20 cellular contexts compared by ENCODE assay signal in genomic region chr11:58165504-58166106, GRCh38. TPM values are rescaled to one million over a fixed set of nuclear protein-coding genes. Genes with fewer than 3 reads are reported as not detected.
A peak's percentile ranks its signal among the peaks of the same experiment; 100 is the strongest.
DNase-seq lines count a peak whose midpoint lies in the region; ATAC-seq, FAIRE-seq and TF ChIP-seq lines count a peak whose summit lies in the region.
"Had no signal": no experiment of that assay in that cellular context is flagged by ENCODE, and none has a peak within 500 bp of the region (broad histone marks: within the 10 kb centered on the region; RNA-seq: fewer than 3 reads in every experiment).

No MANE protein-coding gene starts in this region.

- H3K27ac ChIP-seq in HepG2 (ENCODE audit: extremely low read length, insufficient read depth, low read length), result peak overlapping the region; percentile 73
- H3K27ac ChIP-seq in right lobe of liver, result no peak overlapping the region
- no peak overlapping the region for H3K27ac ChIP-seq in colonic mucosa
- H3K27ac ChIP-seq: BLaER1 had no signal

- H3K4me1 Mint-ChIP-seq in nephron progenitor cell, result peaks cover 20% of the 10 kb centered on the region
- H3K4me1 Mint-ChIP-seq: CD4-positive, alpha-beta memory T cell had no signal

- no peaks in the 10 kb centered on the region for H3K79me2 ChIP-seq in HepG2 (ENCODE audit: insufficient read depth, low read length)

- H3K9me3 Mint-ChIP-seq in nephron progenitor cell, result no peaks in the 10 kb centered on the region
- H3K9me3 Mint-ChIP-seq: GM23338 had no signal

- H3K27ac Mint-ChIP-seq in nephron progenitor cell, result peak overlapping the region; percentile 60
- H3K27ac Mint-ChIP-seq: CD4-positive, alpha-beta memory T cell; GM23338 had no signal

- POLR2A ChIA-PET in HepG2 (lab: Yijun Ruan, JAX), result interaction anchor here (1.0 to 1.3 kb wide), 2 partner anchors 193 to 386 kb away, joined by 3 read pairs; no protein-coding TSS in a partner anchor

- H3K27me3 Mint-ChIP-seq in nephron progenitor cell (ENCODE audit: low read depth, poor library complexity), result no peaks in the 10 kb centered on the region

- DNase-seq in HepG2 (ENCODE audit: low spot score) (peak; percentile 93), right lobe of liver (no peak), colonic mucosa (peak; percentile 48), nephron progenitor cell (peak; percentile 8), globus pallidus (ENCODE audit: low spot score) (no peak), posterior cingulate gyrus (no peak)
- no peak for DNase-seq in stimulated activated naive CD8-positive, alpha-beta T cell treated with anti-CD3 and anti-CD28 coated beads, Interleukin-15, Interleukin-2, amounts not matched to agents 100 U/mL and 50 U/mL, for 24 hours
- DNase-seq: 8988T; AML-193; CD4-positive, alpha-beta memory T cell; DMS153; DMS79 treated with DMSO at 0.1 percent for 48 hours; EL; H7 had no signal

- peak; percentile 89 for FAIRE-seq in HepG2 (lab: Jason Lieb, UNC)
- FAIRE-seq: D721Med, G401.6, GM12891 had no signal

- no peaks in the 10 kb centered on the region for H3K36me3 ChIP-seq in HepG2 (replicated peaks in 1 of 2; ENCODE audit: control insufficient read depth in 1 of 2, insufficient read depth in 2 of 2, low read length in 2 of 2)
- H3K36me3 ChIP-seq in right lobe of liver, result no peaks in the 10 kb centered on the region
- no peaks in the 10 kb centered on the region for H3K36me3 ChIP-seq in colonic mucosa
- H3K36me3 ChIP-seq: BLaER1 had no signal

- TF ChIP-seq CTCF in HepG2 (CRISPR knock-in tag; IDR thresholded peaks at IDR 0.05) (no peak), right lobe of liver (IDR thresholded peaks at IDR 0.05) (no peak), colonic mucosa (IDR thresholded peaks at IDR 0.05) (no peak), nephron progenitor cell (IDR thresholded peaks at IDR 0.05) (no peak)

- peak overlapping the region; percentile 40 for H3K4me2 ChIP-seq in HepG2 (ENCODE audit: low read depth, low read length)
- H3K4me2 ChIP-seq: BLaER1, GM23338 had no signal

- H3K27me3 ChIP-seq in HepG2 (ENCODE audit: control insufficient read depth in 1 of 2, insufficient read depth in 2 of 2, low read length in 2 of 2) (no peaks in the 10 kb centered on the region), right lobe of liver (no peaks in the 10 kb centered on the region), colonic mucosa (no peaks in the 10 kb centered on the region)
- H3K27me3 ChIP-seq: BLaER1 had no signal

- intact Hi-C loops in HepG2 (cut with micrococcal nuclease; ENCODE audit: unreplicated experiment), result loop anchor here (1.0 kb wide), 1 partner anchor 193 kb away; no protein-coding TSS in a partner anchor
- intact Hi-C loops in right lobe of liver (cut with DNase I), result no loop called here
- intact Hi-C loops in colonic mucosa (cut with DNase I), result no loop called here
- intact Hi-C loops in posterior cingulate gyrus (cut with DNase I), result no loop called here

- TF ChIP-seq EP300 in HepG2 (IDR thresholded peaks at IDR 0.05; ENCODE audit: low read depth in 2 of 2, low read length in 2 of 2), result peak in 1 of 2 experiments; percentile 97; a peak in 2 of 4 replicates
- TF ChIP-seq EP300 in HepG2 (CRISPR knock-in tag; IDR thresholded peaks at IDR 0.05; ENCODE audit: borderline replicate concordance), result peak; percentile 94

- TF ChIP-seq RAD21 in HepG2 (CRISPR knock-in tag; IDR thresholded peaks at IDR 0.05), result no peak

- no peaks in the 10 kb centered on the region for H3K9me3 ChIP-seq in HepG2 (ENCODE audit: low read length)
- H3K9me3 ChIP-seq in right lobe of liver, result no peaks in the 10 kb centered on the region
- no peaks in the 10 kb centered on the region for H3K9me3 ChIP-seq in colonic mucosa
- H3K9me3 ChIP-seq: BLaER1 had no signal

- no peaks in the 10 kb centered on the region for H3K36me3 Mint-ChIP-seq in nephron progenitor cell (ENCODE audit: low read depth)
- H3K36me3 Mint-ChIP-seq: CD4-positive, alpha-beta memory T cell had no signal

- WGBS in HepG2 (ENCODE audit: low lambda C conversion rate), result 8% methylated on average over 7 of the region's 7 CpGs
- 44% methylated on average over 7 of the region's 7 CpGs for WGBS in right lobe of liver (ENCODE audit: insufficient coverage, low coverage, low lambda C conversion rate, missing lambda C conversion rate)

- H2AFZ ChIP-seq in HepG2 (ENCODE audit: low read length), result no peak overlapping the region
- H2AFZ ChIP-seq: GM23338 had no signal

- H3K9ac ChIP-seq in HepG2 (ENCODE audit: insufficient read depth, low read depth, low read length) (no peak overlapping the region), colonic mucosa (ENCODE audit: low read depth in 2 of 2, low read length in 2 of 2) (peak overlapping the region in 1 of 2 donors; percentile 19)
- H3K9ac ChIP-seq: BLaER1 had no signal

- no peak for TF ChIP-seq POLR2A in HepG2 (IDR thresholded peaks at IDR 0.05; ENCODE audit: insufficient read depth in 1 of 2, low read depth in 2 of 2, low read length in 2 of 2)
- no peak for TF ChIP-seq POLR2A in right lobe of liver (IDR thresholded peaks at IDR 0.05)

- H3K4me1 ChIP-seq in HepG2 (ENCODE audit: insufficient read depth, low read length) (peaks cover 51% of the 10 kb centered on the region), right lobe of liver (no peaks in the 10 kb centered on the region), colonic mucosa (no peaks in the 10 kb centered on the region)
- H3K4me1 ChIP-seq: BLaER1 had no signal

- no peaks in the 10 kb centered on the region for H4K20me1 ChIP-seq in HepG2 (ENCODE audit: insufficient read depth, low read length)
- H4K20me1 ChIP-seq: BLaER1 had no signal

- in situ Hi-C loops in HepG2 (cut with HindIII; ENCODE audit: extremely low pct_ligation_motif_present, low pct_unique_long_range_greater_than_20kb), result loop anchor here (25.0 kb wide), 1 partner anchor 322 kb away; no protein-coding TSS in a partner anchor

- no TSS peak for BruUV-seq in HepG2 (replicated peaks; lab: Mats Ljungman, UMichigan)

- CTCF ChIA-PET in HepG2 (lab: Yijun Ruan, JAX; ENCODE audit: low intra/inter-chr PET ratio, low total read pairs), result no interaction called here

- H3K4me3 ChIP-seq in HepG2 (replicated peaks in 1 of 3; ENCODE audit: insufficient read depth in 1 of 3, low read depth in 2 of 3, low read length in 3 of 3), result peak overlapping the region in 1 of 3 experiments; percentile 9; a peak in 2 of 6 replicates
- H3K4me3 ChIP-seq in right lobe of liver, result no peak overlapping the region
- H3K4me3 ChIP-seq in colonic mucosa, result no peak overlapping the region
- H3K4me3 ChIP-seq: BLaER1, GM23338 had no signal

- ATAC-seq in HepG2, result peak; percentile 98
- ATAC-seq in right lobe of liver, result no peak
- no peak for ATAC-seq in stimulated activated naive CD8-positive, alpha-beta T cell treated with anti-CD3 and anti-CD28 coated beads, Interleukin-15, Interleukin-2, amounts not matched to agents 100 U/mL and 50 U/mL, for 24 hours
- ATAC-seq: GM23338 had no signal

- H3K4me3 Mint-ChIP-seq in nephron progenitor cell, result no peak overlapping the region
- H3K4me3 Mint-ChIP-seq: CD4-positive, alpha-beta memory T cell; GM23338 had no signal

RNA-seq across cellular contexts. Expression of gene OR9Q2, which starts 23.3 kb away (rescaled TPM):
- total RNA-seq in HepG2 (2016; rRNA removed; fragmentation: Illumina TruSeq; extraction: Trizol), result not detected in 2 replicates
- total RNA-seq in HepG2 (2016; cell fraction: cytosol; rRNA removed; fragmentation: Illumina TruSeq; extraction: Trizol; ENCODE audit: low read depth), result not detected in 2 replicates
- not detected in 2 replicates for total RNA-seq in HepG2 (2016; cell fraction: insoluble cytoplasmic fraction; rRNA removed; fragmentation: Illumina TruSeq; extraction: Trizol)
- not detected in 2 replicates for total RNA-seq in HepG2 (2016; cell fraction: membrane; rRNA removed; fragmentation: Illumina TruSeq; extraction: Trizol)
- not detected in 2 replicates for total RNA-seq in HepG2 (2016; cell fraction: nucleus; rRNA removed; fragmentation: Illumina TruSeq; extraction: Trizol)
- polyA plus RNA-seq in HepG2 (2011; rRNA removed), result not detected in 2 replicates
- polyA plus RNA-seq in HepG2 (2011; cell fraction: cytosol; rRNA removed), result not detected in 2 replicates
- not detected in 2 replicates for polyA plus RNA-seq in HepG2 (2011; cell fraction: nucleus; rRNA removed)
- not detected in 2 replicates for polyA plus RNA-seq in HepG2 (2012)
- not detected in 2 replicates for polyA plus RNA-seq in HepG2 (2016; cell fraction: cytosol; fragmentation: Illumina TruSeq; extraction: Trizol; ENCODE audit: low read depth)
- not detected in 2 replicates for polyA plus RNA-seq in HepG2 (2016; cell fraction: insoluble cytoplasmic fraction; fragmentation: Illumina TruSeq; extraction: Trizol; ENCODE audit: low read depth)
- polyA plus RNA-seq in HepG2 (2016; cell fraction: membrane; fragmentation: Illumina TruSeq; extraction: Trizol; ENCODE audit: low read depth), result not detected in 2 replicates
- not detected in 2 replicates for polyA plus RNA-seq in HepG2 (2016; cell fraction: nucleus; fragmentation: Illumina TruSeq; extraction: Trizol; ENCODE audit: insufficient read depth, low read depth)
- polyA minus RNA-seq in HepG2 (2011; rRNA and poly(A)+ RNA removed; ENCODE audit: low replicate concordance), result 0.18 TPM in 1 of 2 replicates, not detected in the other
- not detected in 2 replicates for polyA minus RNA-seq in HepG2 (2011; cell fraction: cytosol; rRNA and poly(A)+ RNA removed)
- polyA minus RNA-seq in HepG2 (2011; cell fraction: nucleus; rRNA and poly(A)+ RNA removed), result 0.12 and 0.26 TPM in 2 replicates
- total RNA-seq in right lobe of liver, result not detected
- not detected for total RNA-seq in colonic mucosa
- total RNA-seq: CD4-positive, alpha-beta memory T cell; H7; HT-29 had no signal
- polyA plus RNA-seq: CD4-positive, alpha-beta memory T cell; GM23338 had no signal

RNA-seq across cellular contexts. Expression of gene OR1S2, which starts 38.3 kb away (rescaled TPM):
- total RNA-seq in HepG2 (2016; rRNA removed; fragmentation: Illumina TruSeq; extraction: Trizol), result not detected in 2 replicates
- not detected in 2 replicates for total RNA-seq in HepG2 (2016; cell fraction: cytosol; rRNA removed; fragmentation: Illumina TruSeq; extraction: Trizol; ENCODE audit: low read depth)
- total RNA-seq in HepG2 (2016; cell fraction: insoluble cytoplasmic fraction; rRNA removed; fragmentation: Illumina TruSeq; extraction: Trizol), result not detected in 2 replicates
- not detected in 2 replicates for total RNA-seq in HepG2 (2016; cell fraction: membrane; rRNA removed; fragmentation: Illumina TruSeq; extraction: Trizol)
- not detected in 2 replicates for total RNA-seq in HepG2 (2016; cell fraction: nucleus; rRNA removed; fragmentation: Illumina TruSeq; extraction: Trizol)
- not detected in 2 replicates for polyA plus RNA-seq in HepG2 (2011; rRNA removed)
- not detected in 2 replicates for polyA plus RNA-seq in HepG2 (2011; cell fraction: cytosol; rRNA removed)
- not detected in 2 replicates for polyA plus RNA-seq in HepG2 (2011; cell fraction: nucleus; rRNA removed)
- not detected in 2 replicates for polyA plus RNA-seq in HepG2 (2012)
- polyA plus RNA-seq in HepG2 (2016; cell fraction: cytosol; fragmentation: Illumina TruSeq; extraction: Trizol; ENCODE audit: low read depth), result not detected in 2 replicates
- not detected in 2 replicates for polyA plus RNA-seq in HepG2 (2016; cell fraction: insoluble cytoplasmic fraction; fragmentation: Illumina TruSeq; extraction: Trizol; ENCODE audit: low read depth)
- not detected in 2 replicates for polyA plus RNA-seq in HepG2 (2016; cell fraction: membrane; fragmentation: Illumina TruSeq; extraction: Trizol; ENCODE audit: low read depth)
- polyA plus RNA-seq in HepG2 (2016; cell fraction: nucleus; fragmentation: Illumina TruSeq; extraction: Trizol; ENCODE audit: insufficient read depth, low read depth), result not detected in 2 replicates
- not detected in 2 replicates for polyA minus RNA-seq in HepG2 (2011; rRNA and poly(A)+ RNA removed; ENCODE audit: low replicate concordance)
- polyA minus RNA-seq in HepG2 (2011; cell fraction: cytosol; rRNA and poly(A)+ RNA removed), result not detected in 2 replicates
- polyA minus RNA-seq in HepG2 (2011; cell fraction: nucleus; rRNA and poly(A)+ RNA removed), result not detected in 2 replicates
- total RNA-seq in right lobe of liver, result not detected
- not detected for total RNA-seq in colonic mucosa
- total RNA-seq: CD4-positive, alpha-beta memory T cell; GM23338; H7; HT-29 had no signal
- polyA plus RNA-seq: CD4-positive, alpha-beta memory T cell; GM23338 had no signal

RNA-seq across cellular contexts. Expression of gene OR9I1, which starts 40.3 kb away (rescaled TPM):
- total RNA-seq in HepG2 (2016; rRNA removed; fragmentation: Illumina TruSeq; extraction: Trizol), result not detected in 2 replicates
- not detected in 2 replicates for total RNA-seq in HepG2 (2016; cell fraction: cytosol; rRNA removed; fragmentation: Illumina TruSeq; extraction: Trizol; ENCODE audit: low read depth)
- total RNA-seq in HepG2 (2016; cell fraction: insoluble cytoplasmic fraction; rRNA removed; fragmentation: Illumina TruSeq; extraction: Trizol), result not detected in 2 replicates
- total RNA-seq in HepG2 (2016; cell fraction: membrane; rRNA removed; fragmentation: Illumina TruSeq; extraction: Trizol), result not detected in 2 replicates
- total RNA-seq in HepG2 (2016; cell fraction: nucleus; rRNA removed; fragmentation: Illumina TruSeq; extraction: Trizol), result not detected in 2 replicates
- polyA plus RNA-seq in HepG2 (2011; rRNA removed), result not detected in 2 replicates
- polyA plus RNA-seq in HepG2 (2011; cell fraction: cytosol; rRNA removed), result not detected in 2 replicates
- polyA plus RNA-seq in HepG2 (2011; cell fraction: nucleus; rRNA removed), result not detected in 2 replicates
- polyA plus RNA-seq in HepG2 (2012), result not detected in 2 replicates
- polyA plus RNA-seq in HepG2 (2016; cell fraction: cytosol; fragmentation: Illumina TruSeq; extraction: Trizol; ENCODE audit: low read depth), result not detected in 2 replicates
- polyA plus RNA-seq in HepG2 (2016; cell fraction: insoluble cytoplasmic fraction; fragmentation: Illumina TruSeq; extraction: Trizol; ENCODE audit: low read depth), result not detected in 2 replicates
- not detected in 2 replicates for polyA plus RNA-seq in HepG2 (2016; cell fraction: membrane; fragmentation: Illumina TruSeq; extraction: Trizol; ENCODE audit: low read depth)
- polyA plus RNA-seq in HepG2 (2016; cell fraction: nucleus; fragmentation: Illumina TruSeq; extraction: Trizol; ENCODE audit: insufficient read depth, low read depth), result not detected in 2 replicates
- not detected in 2 replicates for polyA minus RNA-seq in HepG2 (2011; rRNA and poly(A)+ RNA removed; ENCODE audit: low replicate concordance)
- not detected in 2 replicates for polyA minus RNA-seq in HepG2 (2011; cell fraction: cytosol; rRNA and poly(A)+ RNA removed)
- polyA minus RNA-seq in HepG2 (2011; cell fraction: nucleus; rRNA and poly(A)+ RNA removed), result not detected in 2 replicates
- total RNA-seq in right lobe of liver, result not detected
- total RNA-seq in colonic mucosa, result not detected
- total RNA-seq: CD4-positive, alpha-beta memory T cell; GM23338; H7; HT-29 had no signal
- polyA plus RNA-seq: CD4-positive, alpha-beta memory T cell; GM23338 had no signal

RNA-seq across cellular contexts. Expression of gene OR1S1, which starts 46.9 kb away (rescaled TPM):
- not detected in 2 replicates for total RNA-seq in HepG2 (2016; rRNA removed; fragmentation: Illumina TruSeq; extraction: Trizol)
- total RNA-seq in HepG2 (2016; cell fraction: cytosol; rRNA removed; fragmentation: Illumina TruSeq; extraction: Trizol; ENCODE audit: low read depth), result not detected in 2 replicates
- total RNA-seq in HepG2 (2016; cell fraction: insoluble cytoplasmic fraction; rRNA removed; fragmentation: Illumina TruSeq; extraction: Trizol), result not detected in 2 replicates
- not detected in 2 replicates for total RNA-seq in HepG2 (2016; cell fraction: membrane; rRNA removed; fragmentation: Illumina TruSeq; extraction: Trizol)
- not detected in 2 replicates for total RNA-seq in HepG2 (2016; cell fraction: nucleus; rRNA removed; fragmentation: Illumina TruSeq; extraction: Trizol)
- not detected in 2 replicates for polyA plus RNA-seq in HepG2 (2011; rRNA removed)
- not detected in 2 replicates for polyA plus RNA-seq in HepG2 (2011; cell fraction: cytosol; rRNA removed)
- not detected in 2 replicates for polyA plus RNA-seq in HepG2 (2011; cell fraction: nucleus; rRNA removed)
- not detected in 2 replicates for polyA plus RNA-seq in HepG2 (2012)
- polyA plus RNA-seq in HepG2 (2016; cell fraction: cytosol; fragmentation: Illumina TruSeq; extraction: Trizol; ENCODE audit: low read depth), result not detected in 2 replicates
- polyA plus RNA-seq in HepG2 (2016; cell fraction: insoluble cytoplasmic fraction; fragmentation: Illumina TruSeq; extraction: Trizol; ENCODE audit: low read depth), result not detected in 2 replicates
- not detected in 2 replicates for polyA plus RNA-seq in HepG2 (2016; cell fraction: membrane; fragmentation: Illumina TruSeq; extraction: Trizol; ENCODE audit: low read depth)
- not detected in 2 replicates for polyA plus RNA-seq in HepG2 (2016; cell fraction: nucleus; fragmentation: Illumina TruSeq; extraction: Trizol; ENCODE audit: insufficient read depth, low read depth)
- polyA minus RNA-seq in HepG2 (2011; rRNA and poly(A)+ RNA removed; ENCODE audit: low replicate concordance), result not detected in 2 replicates
- polyA minus RNA-seq in HepG2 (2011; cell fraction: cytosol; rRNA and poly(A)+ RNA removed), result not detected in 2 replicates
- polyA minus RNA-seq in HepG2 (2011; cell fraction: nucleus; rRNA and poly(A)+ RNA removed), result 0.77 TPM in 1 of 2 replicates, not detected in the other
- total RNA-seq in right lobe of liver, result not detected
- not detected for total RNA-seq in colonic mucosa
- total RNA-seq: CD4-positive, alpha-beta memory T cell; GM23338; H7; HT-29 had no signal
- polyA plus RNA-seq: CD4-positive, alpha-beta memory T cell; GM23338 had no signal

Comparison
In these comparisons a context has a peak if more than half of its experiments do, and no peak if none do; other contexts are left out.
1. DNase-seq: peak in HepG2 (single experiment), colonic mucosa (single experiment) and nephron progenitor cell (single experiment); none in right lobe of liver (0 of 3), globus pallidus (single experiment), stimulated activated naive CD8-positive, alpha-beta T cell treated with anti-CD3 and anti-CD28 coated beads, Interleukin-15, Interleukin-2, amounts not matched to agents 100 U/mL and 50 U/mL, for 24 hours (single experiment) and posterior cingulate gyrus (0 of 10).